Comparison of ENCODE assay signal across 15 cellular contexts in the genomic region with DNA sequence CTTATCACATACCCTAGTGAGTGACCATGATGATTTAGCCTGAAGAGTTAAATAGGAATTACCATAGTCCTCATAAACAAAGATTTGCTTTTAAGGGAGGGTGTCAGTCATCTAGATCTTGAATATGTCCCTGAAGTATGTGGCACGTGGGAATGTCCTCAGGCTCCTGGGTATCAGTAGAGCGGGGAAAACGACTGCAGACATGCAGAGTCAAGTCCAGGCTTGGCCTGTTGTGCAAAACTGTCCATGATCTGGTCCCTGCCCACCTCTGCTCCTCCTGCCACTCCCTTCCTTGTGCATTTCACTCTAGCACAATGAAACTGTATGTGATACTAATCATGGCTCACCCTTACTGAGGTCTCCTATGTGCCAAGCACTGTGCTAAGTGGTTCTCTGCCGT. TPM values are rescaled to one million over a fixed set of nuclear protein-coding genes. Genes with fewer than 3 reads are reported as not detected.
"Had no signal": no experiment of that assay in that cellular context is flagged by ENCODE, and none has a peak within 500 bp of the region (broad histone marks: within the 10 kb centered on the region; RNA-seq: fewer than 3 reads in every experiment).

No MANE protein-coding gene starts in this region.

- ATAC-seq: stimulated activated memory B cell treated with anti-CD40 and anti-IgM and Interleukin-4, amounts not matched to agents 10 μg/mL and 1 μg/mL and 100 μg/mL, for 72 hours; T-cell had no signal

- H3K4me3 ChIP-seq: dorsolateral prefrontal cortex, spleen had no signal

- H3K9me3 Mint-ChIP-seq: activated CD4-positive, alpha-beta memory T cell treated with anti-CD3 and anti-CD28 coated beads, Interleukin-2, amount 10 ng/mL, durations not matched to agents 7 days and 5 days; activated naive CD8-positive, alpha-beta T cell treated with anti-CD3 and anti-CD28 coated beads for 36 hours; nephron; stimulated activated memory B cell treated with anti-CD40 and anti-IgM and Interleukin-4, amounts not matched to agents 10 μg/mL and 1 μg/mL and 100 μg/mL, for 72 hours; T-cell had no signal

- H3K27me3 ChIP-seq: brain microvascular endothelial cell, dorsolateral prefrontal cortex, spleen had no signal

- H3K9me3 ChIP-seq: spleen had no signal

- H3K27ac ChIP-seq: brain microvascular endothelial cell, dorsolateral prefrontal cortex had no signal

- FAIRE-seq: endometrium, urothelium cell line had no signal

- DNase-seq: activated CD4-positive, alpha-beta memory T cell treated with anti-CD3 and anti-CD28 coated beads, Interleukin-2, amount 10 ng/mL, durations not matched to agents 7 days and 5 days; activated gamma-delta T cell; activated naive CD8-positive, alpha-beta T cell treated with anti-CD3 and anti-CD28 coated beads for 36 hours; activated T-cell treated with anti-CD3 and anti-CD28 coated beads, Interleukin-2, amount 50 U/mL, for 48 hours; brain microvascular endothelial cell; dorsolateral prefrontal cortex; hippocampal formation; spleen; stimulated activated CD4-positive, alpha-beta T cell treated with anti-CD3 and anti-CD28 coated beads, Interleukin-1b, Interleukin-23, amount 100 ng/mL, for 48 hours; T-cell; T1000 had no signal

- H3K27me3 Mint-ChIP-seq: activated CD4-positive, alpha-beta memory T cell treated with anti-CD3 and anti-CD28 coated beads, Interleukin-2, amount 10 ng/mL, durations not matched to agents 7 days and 5 days; activated naive CD8-positive, alpha-beta T cell treated with anti-CD3 and anti-CD28 coated beads for 36 hours; stimulated activated memory B cell treated with anti-CD40 and anti-IgM and Interleukin-4, amounts not matched to agents 10 μg/mL and 1 μg/mL and 100 μg/mL, for 72 hours; T-cell had no signal

- H3K27ac Mint-ChIP-seq: activated CD4-positive, alpha-beta memory T cell treated with anti-CD3 and anti-CD28 coated beads, Interleukin-2, amount 10 ng/mL, durations not matched to agents 7 days and 5 days; activated naive CD8-positive, alpha-beta T cell treated with anti-CD3 and anti-CD28 coated beads for 36 hours; stimulated activated memory B cell treated with anti-CD40 and anti-IgM and Interleukin-4, amounts not matched to agents 10 μg/mL and 1 μg/mL and 100 μg/mL, for 72 hours had no signal

- H3K4me3 Mint-ChIP-seq: activated CD4-positive, alpha-beta memory T cell treated with anti-CD3 and anti-CD28 coated beads, Interleukin-2, amount 10 ng/mL, durations not matched to agents 7 days and 5 days; activated naive CD8-positive, alpha-beta T cell treated with anti-CD3 and anti-CD28 coated beads for 36 hours; nephron; stimulated activated memory B cell treated with anti-CD40 and anti-IgM and Interleukin-4, amounts not matched to agents 10 μg/mL and 1 μg/mL and 100 μg/mL, for 72 hours; T-cell had no signal

RNA-seq across cellular contexts. Expression of gene PPM1J, which starts 27.8 kb away (rescaled TPM):
- total RNA-seq: activated CD4-positive, alpha-beta memory T cell treated with anti-CD3 and anti-CD28 coated beads, Interleukin-2, amount 10 ng/mL, durations not matched to agents 7 days and 5 days had no signal
